ENCODE assay signal across 1 cellular context in the genomic region with DNA sequence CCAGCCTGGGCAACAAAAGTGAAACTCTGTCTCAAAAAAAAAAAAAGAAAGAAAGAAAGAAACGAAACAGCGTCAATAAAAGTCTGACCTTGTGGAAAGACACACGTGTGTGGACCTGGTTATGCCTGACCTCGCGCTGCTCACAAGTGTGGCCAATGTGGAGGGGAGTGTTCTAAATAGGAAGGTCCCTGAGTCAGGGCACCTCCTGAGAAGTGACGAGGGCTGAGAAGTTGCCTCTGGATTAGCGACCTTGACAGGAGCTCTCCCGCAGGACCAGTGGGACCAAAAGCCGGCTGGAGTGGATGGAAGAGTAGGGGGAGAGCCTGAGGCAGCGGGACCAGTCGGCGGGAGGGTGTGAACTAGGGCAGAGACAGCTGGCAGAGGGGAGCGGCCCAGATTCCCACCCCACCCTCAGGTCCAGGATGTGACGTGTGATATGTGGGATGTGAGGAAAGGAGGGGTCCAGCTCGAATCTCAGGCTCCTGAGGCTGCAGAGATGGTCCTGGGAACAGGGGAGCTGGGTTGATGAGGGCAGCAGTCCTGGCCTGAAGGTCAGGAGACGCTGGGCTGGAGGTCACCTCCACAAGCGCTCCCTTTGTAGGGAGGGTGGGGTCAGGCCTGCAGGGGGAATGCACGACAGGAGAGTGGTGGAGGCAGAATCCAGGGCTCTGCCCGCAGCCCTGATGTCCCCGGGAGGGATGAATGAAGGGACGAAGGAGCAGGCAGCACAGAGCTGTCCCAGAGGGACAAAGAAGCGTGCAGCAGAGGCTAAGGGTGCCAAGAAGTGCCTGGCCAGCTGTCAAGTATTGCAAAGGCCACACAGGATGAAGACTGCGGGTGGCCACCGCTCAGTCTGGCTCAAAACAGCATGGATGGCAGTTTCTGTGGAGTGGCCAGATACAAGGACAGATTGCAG.
TF ChIP-seq lines count a peak whose summit lies in the region.

No MANE protein-coding gene starts in this region.

TF ChIP-seq in GM12878, 131 proteins besides CTCF, POLR2A, EP300 and RAD21 (continued from another document):
- TF ChIP-seq, protein P1, sequence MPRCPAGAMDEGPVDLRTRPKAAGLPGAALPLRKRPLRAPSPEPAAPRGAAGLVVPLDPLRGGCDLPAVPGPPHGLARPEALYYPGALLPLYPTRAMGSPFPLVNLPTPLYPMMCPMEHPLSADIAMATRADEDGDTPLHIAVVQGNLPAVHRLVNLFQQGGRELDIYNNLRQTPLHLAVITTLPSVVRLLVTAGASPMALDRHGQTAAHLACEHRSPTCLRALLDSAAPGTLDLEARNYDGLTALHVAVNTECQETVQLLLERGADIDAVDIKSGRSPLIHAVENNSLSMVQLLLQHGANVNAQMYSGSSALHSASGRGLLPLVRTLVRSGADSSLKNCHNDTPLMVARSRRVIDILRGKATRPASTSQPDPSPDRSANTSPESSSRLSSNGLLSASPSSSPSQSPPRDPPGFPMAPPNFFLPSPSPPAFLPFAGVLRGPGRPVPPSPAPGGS (IDR thresholded peaks at IDR 0.05; ENCODE audit: borderline replicate concordance, insufficient read depth, low read depth, low read length, poor library complexity, severe bottlenecking): peak; percentile 16
